In genomic region chr7:25567430-25567829, GRCh38 we compare ENCODE assay signal across 21 cellular contexts.
"Had no signal": no experiment of that assay in that cellular context is flagged by ENCODE, and none has a peak within 500 bp of the region (broad histone marks: within the 10 kb centered on the region; RNA-seq: fewer than 3 reads in every experiment).

No MANE protein-coding gene starts in this region.

- H3K27ac ChIP-seq: brain microvascular endothelial cell, cardiac muscle cell, KMS-11, SK-N-MC, WERI-Rb-1 had no signal

- ATAC-seq: activated CD4-positive, alpha-beta T cell treated with anti-CD3 and anti-CD28 coated beads for 36 hours; activated T-cell treated with anti-CD3 and anti-CD28 coated beads, Interleukin-2, amount 50 U/mL, for 72 hours had no signal

- H3K36me3 ChIP-seq: brain microvascular endothelial cell, cardiac muscle cell, WERI-Rb-1 had no signal

- DNase-seq: activated CD4-positive, alpha-beta memory T cell treated with anti-CD3 and anti-CD28 coated beads, Interleukin-2, amount 10 ng/mL, durations not matched to agents 7 days and 5 days; activated CD4-positive, alpha-beta T cell treated with anti-CD3 and anti-CD28 coated beads for 36 hours; activated CD4-positive, alpha-beta T cell treated with anti-CD3 and anti-CD28 coated beads, Interleukin-2, amount 50 U/mL, for 1 hour; activated CD8-positive, alpha-beta memory T cell treated with anti-CD3 and anti-CD28 coated beads, Interleukin-2, amount 50 U/mL, for 4 hours; activated gamma-delta T cell treated with Interleukin-2 at 50 U/mL for 16 hours; activated naive CD4-positive, alpha-beta T cell treated with anti-CD3 and anti-CD28 coated beads, Interleukin-2, amount 10 ng/mL, durations not matched to agents 7 days and 5 days; activated naive CD8-positive, alpha-beta T cell treated with anti-CD3 and anti-CD28 coated beads for 36 hours; activated T-cell treated with anti-CD3 and anti-CD28 coated beads, Interleukin-2, amount 50 U/mL, for 72 hours; brain microvascular endothelial cell; NCI-H1092 treated with DMSO at 0.1 percent for 48 hours; NCI-H1436 treated with DMSO at 0.1 percent for 48 hours; NCI-H187; NCI-H2081; NCI-H446; NCI-H524; RPMI8226; T-helper 1 cell; WERI-Rb-1 had no signal

- H3K4me3 ChIP-seq: cardiac muscle cell, SK-N-MC had no signal

- H3K27me3 ChIP-seq: brain microvascular endothelial cell, cardiac muscle cell had no signal
